Comparison of ENCODE assay signal across 8 cellular contexts in the genomic region with DNA sequence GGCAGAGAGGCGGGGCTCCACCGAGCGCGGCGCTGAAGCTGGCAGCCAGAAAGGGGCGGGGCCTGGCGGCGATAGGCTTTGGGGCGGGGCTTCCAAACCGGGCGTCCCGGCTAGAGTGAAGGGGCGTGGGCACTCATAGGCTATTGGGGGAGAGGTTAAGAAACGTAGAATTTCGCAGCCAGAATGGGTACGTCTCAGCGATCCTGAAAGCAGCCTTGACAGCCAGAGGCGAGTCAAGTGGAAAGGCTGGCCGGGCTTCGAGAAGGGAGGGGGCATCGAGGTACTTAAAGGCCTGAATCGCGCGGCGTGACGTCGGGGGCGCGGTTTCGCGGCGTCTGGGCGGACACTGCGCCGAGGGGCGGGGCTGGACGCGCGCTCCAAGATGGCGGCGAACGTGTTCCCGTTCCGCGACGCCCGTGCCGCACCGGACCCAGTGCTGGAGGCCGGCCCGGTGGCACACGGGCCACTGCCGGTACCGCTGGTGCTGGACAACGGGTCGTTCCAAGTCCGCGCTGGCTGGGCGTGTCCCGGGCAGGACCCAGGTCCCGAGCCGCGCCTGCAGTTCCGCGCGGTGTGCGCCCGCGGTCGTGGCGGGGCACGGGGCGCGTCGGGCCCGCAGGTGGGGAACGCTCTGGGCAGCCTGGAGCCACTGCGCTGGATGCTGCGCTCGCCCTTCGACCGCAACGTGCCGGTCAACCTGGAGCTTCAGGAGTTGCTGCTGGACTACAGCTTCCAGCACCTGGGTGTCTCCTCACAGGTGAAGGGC. TPM values are rescaled to one million over a fixed set of nuclear protein-coding genes. Genes with fewer than 3 reads are reported as not detected.
DNase-seq lines count a peak whose midpoint lies in the region; ATAC-seq and TF ChIP-seq lines count a peak whose summit lies in the region.

A gene (plus strand): TSS at position 364 of the 766 bp plus-strand sequence. CDS start 19 bp downstream, at position 383.

- ATAC-seq in GM18909 (IDR thresholded peaks at IDR 0.05; ENCODE audit: poor library complexity, unreplicated experiment) (peak; percentile 88), HG03139 (IDR thresholded peaks at IDR 0.05; ENCODE audit: unreplicated experiment) (peak; percentile 78)

- CTCF ChIA-PET in AG04450 (lab: Charles Lee), result interaction anchor here (1.6 kb wide), 1 partner anchor 99 kb away, joined by 5 read pairs; no protein-coding TSS in a partner anchor

- H3K4me1 ChIP-seq in iPS-20b (ENCODE audit: insufficient read depth, low read length), result peaks cover 7% of the 10 kb centered on the region
- H3K4me1 ChIP-seq in skeletal muscle tissue (ENCODE audit: control insufficient read depth in 3 of 3, insufficient read depth in 3 of 3, low read length in 3 of 3), result peaks cover 12 to 21% (median 17%) of the 10 kb centered on the region in 3 donors

- H3K9me3 ChIP-seq in AG04450 (ENCODE audit: control insufficient read depth, insufficient read depth, low read length) (no peaks in the 10 kb centered on the region), iPS-20b (ENCODE audit: insufficient read depth, low read depth, low read length) (no peaks in the 10 kb centered on the region), skeletal muscle tissue (ENCODE audit: control insufficient read depth in 3 of 3, low read length in 3 of 3) (no peaks in the 10 kb centered on the region)

- H3K27ac ChIP-seq in AG04450 (ENCODE audit: low read depth, low read length) (peak within 1 kb of the TSS; percentile 61), VCaP (peak within 1 kb of the TSS; percentile 89), iPS-20b (ENCODE audit: low read length) (peak within 1 kb of the TSS; percentile 3), skeletal muscle tissue (ENCODE audit: low read depth, low read length) (peak within 1 kb of the TSS; percentile 87)

- H3K36me3 ChIP-seq in iPS-20b (ENCODE audit: insufficient read depth, low read depth, low read length) (peaks cover 20% of the 10 kb centered on the region; the same call in 1 of the 2 replicates), skeletal muscle tissue (ENCODE audit: control insufficient read depth in 3 of 3, insufficient read depth in 3 of 3, low read length in 3 of 3) (peaks cover 3 to 10% (median 4%) of the 10 kb centered on the region in 3 donors)

- in situ Hi-C loops in T47D (cut with HindIII; ENCODE audit: low pct_unique_long_range_greater_than_20kb, low sequenced_read_pairs), result no loop called here

- DNase-seq in AG04450 (ENCODE audit: low read depth, low spot score) (peak; percentile 55), NCI-H2196 (lab: John Stamatoyannopoulos, UW; ENCODE audit: unreplicated experiment) (peak; percentile 94), T47D (ENCODE audit: low read depth in 1 of 2, low spot score in 1 of 2) (peak; percentile 95 to 96)

- H3K9ac ChIP-seq in iPS-20b (ENCODE audit: low read depth, low read length) (peak within 1 kb of the TSS; percentile 85), skeletal muscle tissue (ENCODE audit: low read depth in 1 of 3, low read length in 3 of 3) (peak within 1 kb of the TSS; percentile 88 to 94 (median 91))

- TF ChIP-seq CTCF in AG04450 (IDR thresholded peaks at IDR 0.05; ENCODE audit: low read depth, low read length) (no peak), VCaP (conservative IDR thresholded peaks at IDR 0.05) (no peak)

- H3K4me3 ChIP-seq in AG04450 (ENCODE audit: low read depth, low read length) (peak within 1 kb of the TSS; percentile 97), iPS-20b (ENCODE audit: low read length) (peak within 1 kb of the TSS; percentile 90), skeletal muscle tissue (ENCODE audit: low read length in 3 of 3) (peak within 1 kb of the TSS; percentile 82 to 95 (median 94))

- POLR2A ChIA-PET in AG04450 (lab: Yijun Ruan, JAX), result no interaction called here

- no peaks in the 10 kb centered on the region for H3K27me3 ChIP-seq in AG04450 (ENCODE audit: control insufficient read depth, insufficient read depth, low read length)
- peaks cover 30% of the 10 kb centered on the region for H3K27me3 ChIP-seq in iPS-20b (ENCODE audit: insufficient read depth, low read length)
- peaks cover 0 to 6% (median 0%) of the 10 kb centered on the region in 3 donors for H3K27me3 ChIP-seq in skeletal muscle tissue (ENCODE audit: control insufficient read depth in 3 of 3, insufficient read depth in 3 of 3, low read length in 3 of 3)

RNA-seq across cellular contexts. Expression of the gene that starts here (rescaled TPM):
- 6.0 and 6.1 TPM in 2 replicates for polyA plus RNA-seq in AG04450 (2011; rRNA removed)
- polyA minus RNA-seq in AG04450 (2011; rRNA and poly(A)+ RNA removed), result 5.3 TPM in 2 replicates
- 7.3 TPM for total RNA-seq in skeletal muscle tissue

Comparison
In these comparisons a context has a peak if more than half of its experiments do, and no peak if none do; other contexts are left out.
1. Peak in every context shown above with its lines: DNase-seq, ATAC-seq, H3K4me3 ChIP-seq and H3K27ac ChIP-seq.
2. H3K27ac ChIP-seq: peak in every context shown above with its lines; median percentile 89 in VCaP; 87 in skeletal muscle tissue; 61 in AG04450; 3 in iPS-20b.